In genomic region chr7:106504207-106504606, GRCh38 we compare ENCODE assay signal across 19 cellular contexts.
"Had no signal": no experiment of that assay in that cellular context is flagged by ENCODE, and none has a peak within 500 bp of the region (broad histone marks: within the 10 kb centered on the region; RNA-seq: fewer than 3 reads in every experiment).

No MANE protein-coding gene starts in this region.

- H3K4me1 Mint-ChIP-seq: memory B cell had no signal

- H3K27me3 Mint-ChIP-seq: memory B cell, progenitor cell of endocrine pancreas had no signal

- H3K4me3 Mint-ChIP-seq: memory B cell; natural killer cell treated with Interleukin-12 subunit alpha and Interleukin-12 subunit beta and Interleukin-15 and Interleukin-18, amount 100 ng/mL, for 72 hours had no signal

- ATAC-seq: gastrocnemius medialis; natural killer cell treated with Interleukin-12 subunit alpha and Interleukin-12 subunit beta and Interleukin-15 and Interleukin-18, amount 100 ng/mL, for 72 hours had no signal

- H3K4me1 ChIP-seq: adrenal gland, ascending aorta, esophagus muscularis mucosa, gastrocnemius medialis, SJCRH30, spleen, stomach, suprapubic skin, tibial nerve had no signal

- H3K36me3 Mint-ChIP-seq: memory B cell; natural killer cell treated with Interleukin-12 subunit alpha and Interleukin-12 subunit beta and Interleukin-15 and Interleukin-18, amount 100 ng/mL, for 72 hours had no signal

- DNase-seq: activated CD4-positive, alpha-beta T cell treated with anti-CD3 and anti-CD28 coated beads for 1 hour; activated gamma-delta T cell treated with Interleukin-2 at 50 U/mL for 16 hours; activated T-cell treated with anti-CD3 and anti-CD28 coated beads, Interleukin-2, amount 50 U/mL, for 1 hour; adrenal gland; central memory CD4-positive, alpha-beta T cell; effector memory CD4-positive, alpha-beta T cell; gastrocnemius medialis; head of caudate nucleus; SJCRH30; spleen; stomach; T-helper 9 cell had no signal

- H3K4me3 ChIP-seq: adrenal gland, ascending aorta, esophagus muscularis mucosa, gastrocnemius medialis, SJCRH30, spleen, stomach, suprapubic skin, tibial nerve had no signal

- H3K27ac ChIP-seq: adrenal gland, ascending aorta, esophagus muscularis mucosa, gastrocnemius medialis, SJCRH30, spleen, stomach, suprapubic skin, tibial nerve had no signal

- H3K36me3 ChIP-seq: adrenal gland, ascending aorta, esophagus muscularis mucosa, gastrocnemius medialis, SJCRH30, spleen, stomach, suprapubic skin, tibial nerve had no signal

- H3K27ac Mint-ChIP-seq: memory B cell; natural killer cell treated with Interleukin-12 subunit alpha and Interleukin-12 subunit beta and Interleukin-15 and Interleukin-18, amount 100 ng/mL, for 72 hours; progenitor cell of endocrine pancreas had no signal

- H3K27me3 ChIP-seq: adrenal gland, ascending aorta, esophagus muscularis mucosa, gastrocnemius medialis, SJCRH30, spleen, stomach, suprapubic skin, tibial nerve had no signal

- H3K9me3 ChIP-seq: adrenal gland, ascending aorta, esophagus muscularis mucosa, gastrocnemius medialis, SJCRH30, spleen, stomach, suprapubic skin, tibial nerve had no signal

- H3K9me3 Mint-ChIP-seq: memory B cell; natural killer cell treated with Interleukin-12 subunit alpha and Interleukin-12 subunit beta and Interleukin-15 and Interleukin-18, amount 100 ng/mL, for 72 hours had no signal
